Comparison of ENCODE assay signal across 23 cellular contexts in genomic region chr2:195356920-195357440, GRCh38.
DNase-seq lines count a peak whose midpoint lies in the region; ATAC-seq and TF ChIP-seq lines count a peak whose summit lies in the region.
"Had no signal": no experiment of that assay in that cellular context is flagged by ENCODE, and none has a peak within 500 bp of the region (broad histone marks: within the 10 kb centered on the region; RNA-seq: fewer than 3 reads in every experiment).

No MANE protein-coding gene starts in this region.

- H2AK5ac ChIP-seq in mesendoderm (ENCODE audit: low read length): no peak overlapping the region

- H4K5ac ChIP-seq in mesendoderm (ENCODE audit: low read length): no peak overlapping the region

- H3K4ac ChIP-seq in mesendoderm (ENCODE audit: low read depth, low read length): no peak overlapping the region

- no peak overlapping the region for H3K27ac ChIP-seq in mesendoderm (ENCODE audit: low read depth, low read length)
- H3K27ac ChIP-seq: A549; BLaER1 treated with 17β-estradiol and CSF1 and Interleukin-3, amounts not matched to agents 10 nM and 100 nM had no signal

- peak; percentile 12 for DNase-seq in EL
- no peak for DNase-seq in HEK293T (ENCODE audit: extremely low spot score)
- peak; percentile 15 for DNase-seq in mesendoderm
- no peak for DNase-seq in COLO668 (lab: John Stamatoyannopoulos, UW; ENCODE audit: unreplicated experiment)
- DNase-seq: 8988T; ACHN; AML-193; BE2C; Calu3; CD4-positive, alpha-beta T cell; CD8-positive, alpha-beta memory T cell; COR-L47; DMS53; DMS79 treated with DMSO at 0.1 percent for 48 hours; GDM1; GOT3; H7; HCEC 1CT had no signal

- H2BK120ac ChIP-seq in mesendoderm (ENCODE audit: low read depth, low read length): no peak overlapping the region

- no peak overlapping the region for H3K56ac ChIP-seq in mesendoderm (ENCODE audit: low read length)

- H2BK15ac ChIP-seq in mesendoderm (replicated peaks; ENCODE audit: low read depth): no peak overlapping the region

- no peaks in the 10 kb centered on the region for H3K4me1 ChIP-seq in mesendoderm (ENCODE audit: control insufficient read depth, low read depth, low read length)
- H3K4me1 ChIP-seq: BE2C; BLaER1 treated with 17β-estradiol and CSF1 and Interleukin-3, amounts not matched to agents 10 nM and 100 nM had no signal

- WGBS in mesendoderm (ENCODE audit: extremely low coverage, insufficient coverage, low lambda C conversion rate): no CpG with 5 or more reads among the region's 4 CpGs

- no peak overlapping the region for H2BK5ac ChIP-seq in mesendoderm (ENCODE audit: low read length)

- no peak overlapping the region for H3K4me2 ChIP-seq in mesendoderm (ENCODE audit: low read length)
- H3K4me2 ChIP-seq: A549; BLaER1 treated with 17β-estradiol and CSF1 and Interleukin-3, amounts not matched to agents 10 nM and 100 nM had no signal

- no peak overlapping the region for H3K23ac ChIP-seq in mesendoderm (ENCODE audit: low read length)

- no peak overlapping the region for H4K8ac ChIP-seq in mesendoderm (ENCODE audit: low read depth, low read length)

- H3K79me1 ChIP-seq in mesendoderm (ENCODE audit: low read length): no peaks in the 10 kb centered on the region

- H3K27me3 ChIP-seq in mesendoderm (ENCODE audit: insufficient read depth, low read length, poor library complexity): no peaks in the 10 kb centered on the region
- H3K27me3 ChIP-seq: BE2C; BLaER1 treated with 17β-estradiol and CSF1 and Interleukin-3, amounts not matched to agents 10 nM and 100 nM had no signal

- CTCF ChIA-PET in HEK293T (lab: Yijun Ruan, JAX): no interaction called here

- POLR2A ChIA-PET in HEK293T (lab: Yijun Ruan, JAX): no interaction called here

- H3K4me3 ChIP-seq in mesendoderm (ENCODE audit: low read length): no peak overlapping the region
- H3K4me3 ChIP-seq: A549; BLaER1 treated with 17β-estradiol and CSF1 and Interleukin-3, amounts not matched to agents 10 nM and 100 nM; GM12878 had no signal

- no peaks in the 10 kb centered on the region for H3K36me3 ChIP-seq in mesendoderm (ENCODE audit: control insufficient read depth, insufficient read depth, low read length)
- H3K36me3 ChIP-seq: BE2C; BLaER1 treated with 17β-estradiol and CSF1 and Interleukin-3, amounts not matched to agents 10 nM and 100 nM had no signal

- no peak overlapping the region for H3K9ac ChIP-seq in mesendoderm (ENCODE audit: low read length)
- H3K9ac ChIP-seq: BLaER1 treated with 17β-estradiol and CSF1 and Interleukin-3, amounts not matched to agents 10 nM and 100 nM had no signal

- no peaks in the 10 kb centered on the region for H3K79me2 ChIP-seq in mesendoderm (ENCODE audit: control insufficient read depth, insufficient read depth, low read length)

- no peak overlapping the region for H3K18ac ChIP-seq in mesendoderm (ENCODE audit: low read length)

- ATAC-seq in GM18867 (IDR thresholded peaks at IDR 0.05; ENCODE audit: unreplicated experiment) (no peak), GM18858 (IDR thresholded peaks at IDR 0.05; ENCODE audit: unreplicated experiment) (no peak)
- ATAC-seq: A549, GM12878 had no signal

TF ChIP-seq in HEK293T, 16 proteins besides CTCF, POLR2A, EP300 and RAD21:
- TF ChIP-seq SUZ12 (IDR thresholded peaks at IDR 0.05) (no peak), ARNT (IDR thresholded peaks at IDR 0.05) (no peak), FOXM1 (IDR thresholded peaks at IDR 0.05; ENCODE audit: borderline replicate concordance) (no peak), ZNF384 (IDR thresholded peaks at IDR 0.05) (no peak), FOXK2 (IDR thresholded peaks at IDR 0.05) (no peak), L3MBTL2 (conservative IDR thresholded peaks at IDR 0.05) (0 out of 2 replicates have a peak, but pooled peaks have one; percentile 18), CTBP1 (IDR thresholded peaks at IDR 0.05; ENCODE audit: borderline replicate concordance) (no peak), ELF4 (IDR thresholded peaks at IDR 0.05) (no peak)

Comparison
In these comparisons a context has a peak if more than half of its experiments do, and no peak if none do; other contexts are left out.
1. DNase-seq: peak in EL (single experiment) and mesendoderm (single experiment); none in HEK293T (single experiment) and COLO668 (single experiment).